ENCODE assay signal across 1 cellular context in genomic region chr6:131001113-131001776, GRCh38.
TF ChIP-seq lines count a peak whose summit lies in the region.

No MANE protein-coding gene starts in this region.

TF ChIP-seq in H1, 55 proteins besides CTCF, POLR2A, EP300 and RAD21:
- TF ChIP-seq POLR2AphosphoS5 (IDR thresholded peaks at IDR 0.05; ENCODE audit: low read depth, low read length) (no peak), POU5F1 (IDR thresholded peaks at IDR 0.05; ENCODE audit: low read depth, low read length) (no peak), GTF2F1 (IDR thresholded peaks at IDR 0.05; ENCODE audit: borderline replicate concordance, low read depth, low read length) (no peak)
